27 cellular contexts compared by ENCODE assay signal in genomic region chr14:76053576-76054369, GRCh38.
"Had no signal": no experiment of that assay in that cellular context is flagged by ENCODE, and none has a peak within 500 bp of the region (broad histone marks: within the 10 kb centered on the region; RNA-seq: fewer than 3 reads in every experiment).

No MANE protein-coding gene starts in this region.

- FAIRE-seq: astrocyte had no signal

- H3K4me3 Mint-ChIP-seq: activated CD8-positive, alpha-beta T cell treated with anti-CD3 and anti-CD28 coated beads for 36 hours; activated naive CD8-positive, alpha-beta T cell treated with anti-CD3 and anti-CD28 coated beads, Interleukin-2, amount 50 U/mL, for 24 hours; activated T-cell treated with anti-CD3 and anti-CD28 coated beads, Interleukin-2, amount 50 U/mL, for 24 hours; activated T-helper 1 cell treated with anti-CD3 and anti-CD28 coated beads, Interleukin-12 subunit alpha, Interleukin-12 subunit beta, Interleukin-2, Interleukin-4 antibody, amounts not matched to agents 30 ng/mL and 10 ng/mL and 1 ng/mL, durations not matched to agents 14 hours and 24 hours and 36 hours; brain; central memory CD8-positive, alpha-beta T cell; T-helper 1 cell treated with Interleukin-12 subunit alpha and Interleukin-12 subunit beta and Interleukin-4 antibody, amounts not matched to agents 30 μg/mL and 1 μg/mL, for 36 hours had no signal

- H3K4me1 Mint-ChIP-seq: activated naive CD8-positive, alpha-beta T cell treated with anti-CD3 and anti-CD28 coated beads, Interleukin-2, amount 50 U/mL, for 24 hours; central memory CD8-positive, alpha-beta T cell had no signal

- H3K4me3 ChIP-seq: Peyer's patch, SJSA1 had no signal

- H3K9me3 Mint-ChIP-seq: activated CD8-positive, alpha-beta T cell treated with anti-CD3 and anti-CD28 coated beads for 36 hours; activated naive CD4-positive, alpha-beta T cell treated with anti-CD3 and anti-CD28 coated beads, Interleukin-2, amount 50 U/mL, for 72 hours; activated naive CD8-positive, alpha-beta T cell treated with anti-CD3 and anti-CD28 coated beads, Interleukin-2, amount 50 U/mL, for 24 hours; activated T-cell treated with anti-CD3 and anti-CD28 coated beads, Interleukin-2, amount 50 U/mL, for 24 hours; activated T-helper 1 cell treated with anti-CD3 and anti-CD28 coated beads, Interleukin-12 subunit alpha, Interleukin-12 subunit beta, Interleukin-2, Interleukin-4 antibody, amounts not matched to agents 30 ng/mL and 10 ng/mL and 1 ng/mL, durations not matched to agents 14 hours and 24 hours and 36 hours; brain; central memory CD8-positive, alpha-beta T cell; T-helper 1 cell treated with Interleukin-12 subunit alpha and Interleukin-12 subunit beta and Interleukin-4 antibody, amounts not matched to agents 30 μg/mL and 1 μg/mL, for 36 hours had no signal

- DNase-seq: activated CD4-positive, alpha-beta T cell treated with anti-CD3 and anti-CD28 coated beads for 4 hours; activated CD8-positive, alpha-beta memory T cell treated with anti-CD3 and anti-CD28 coated beads, Interleukin-2, amount 50 U/mL, for 48 hours; activated CD8-positive, alpha-beta T cell treated with anti-CD3 and anti-CD28 coated beads for 36 hours; activated effector memory CD4-positive, alpha-beta T cell treated with anti-CD3 and anti-CD28 coated beads, Interleukin-2, amount 50 U/mL, for 16 hours; activated naive CD4-positive, alpha-beta T cell treated with Interleukin-2 at 50 U/mL for 16 hours; activated naive CD8-positive, alpha-beta T cell treated with anti-CD3 and anti-CD28 coated beads, Interleukin-2, amount 50 U/mL, for 24 hours; activated T-cell treated with anti-CD3 and anti-CD28 coated beads, Interleukin-2, amount 50 U/mL, for 24 hours; amygdala; MM.1S; NCI-H1105; NCI-H1436 treated with DMSO at 0.1 percent for 48 hours; NCI-H187; NCI-H2081; NCI-H446; NCI-H524; Peyer's patch; SHP77; SW 1271 had no signal

- H3K27me3 ChIP-seq: Peyer's patch, SJSA1 had no signal

- H3K27ac ChIP-seq: Peyer's patch, SJSA1 had no signal

- H3K27ac Mint-ChIP-seq: activated CD8-positive, alpha-beta T cell treated with anti-CD3 and anti-CD28 coated beads for 36 hours; activated naive CD4-positive, alpha-beta T cell treated with anti-CD3 and anti-CD28 coated beads, Interleukin-2, amount 50 U/mL, for 72 hours; activated naive CD8-positive, alpha-beta T cell treated with anti-CD3 and anti-CD28 coated beads, Interleukin-2, amount 50 U/mL, for 24 hours; activated T-cell treated with anti-CD3 and anti-CD28 coated beads, Interleukin-2, amount 50 U/mL, for 24 hours; activated T-helper 1 cell treated with anti-CD3 and anti-CD28 coated beads, Interleukin-12 subunit alpha, Interleukin-12 subunit beta, Interleukin-2, Interleukin-4 antibody, amounts not matched to agents 30 ng/mL and 10 ng/mL and 1 ng/mL, durations not matched to agents 14 hours and 24 hours and 36 hours; brain; T-helper 1 cell treated with Interleukin-12 subunit alpha and Interleukin-12 subunit beta and Interleukin-4 antibody, amounts not matched to agents 30 μg/mL and 1 μg/mL, for 36 hours had no signal

- H3K36me3 ChIP-seq: SJSA1 had no signal

- H3K4me1 ChIP-seq: Peyer's patch, SJSA1 had no signal

- H3K36me3 Mint-ChIP-seq: activated naive CD4-positive, alpha-beta T cell treated with anti-CD3 and anti-CD28 coated beads, Interleukin-2, amount 50 U/mL, for 72 hours had no signal

- ATAC-seq: activated CD4-positive, CD25-positive, alpha-beta regulatory T cell treated with anti-CD3 and anti-CD28 coated beads, Interleukin-2, amount 50 U/mL, for 24 hours; activated CD8-positive, alpha-beta T cell treated with anti-CD3 and anti-CD28 coated beads for 36 hours; activated naive CD4-positive, alpha-beta T cell treated with anti-CD3 and anti-CD28 coated beads, Interleukin-2, amount 50 U/mL, for 72 hours; activated naive CD8-positive, alpha-beta T cell treated with anti-CD3 and anti-CD28 coated beads, Interleukin-2, amount 50 U/mL, for 24 hours; SK-N-SH treated with all-trans-retinoic acid at 6 μM for 48 hours had no signal

- H3K27me3 Mint-ChIP-seq: activated CD8-positive, alpha-beta T cell treated with anti-CD3 and anti-CD28 coated beads for 36 hours; activated naive CD8-positive, alpha-beta T cell treated with anti-CD3 and anti-CD28 coated beads, Interleukin-2, amount 50 U/mL, for 24 hours; activated T-cell treated with anti-CD3 and anti-CD28 coated beads, Interleukin-2, amount 50 U/mL, for 24 hours; brain; central memory CD8-positive, alpha-beta T cell had no signal

- H3K9me3 ChIP-seq: Peyer's patch, SJSA1 had no signal
